ENCODE assay signal across 18 cellular contexts in the genomic region with DNA sequence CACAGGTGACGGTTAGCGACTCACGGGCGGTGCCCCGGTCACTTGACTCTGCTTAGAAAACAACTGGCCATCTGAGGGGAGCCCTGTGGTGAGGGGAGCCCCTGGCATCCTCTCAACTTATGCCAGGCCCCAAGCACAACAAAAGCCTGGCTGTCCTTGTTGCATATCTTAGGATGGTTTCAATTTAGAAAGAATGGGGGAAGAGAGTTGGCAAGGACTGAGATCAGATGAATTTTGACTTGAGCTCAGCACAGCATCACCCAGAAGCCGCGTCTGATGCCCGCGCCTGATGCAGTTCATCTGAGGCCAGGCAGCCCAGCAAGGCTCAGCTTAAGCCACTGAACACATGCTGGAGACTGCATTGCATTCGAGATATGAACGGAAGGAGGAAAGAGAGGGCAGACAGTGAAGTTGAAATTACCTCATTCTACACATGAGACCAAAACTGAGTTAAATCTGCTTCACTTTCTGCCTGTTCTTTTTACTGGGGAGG. TPM values are rescaled to one million over a fixed set of nuclear protein-coding genes. Genes with fewer than 3 reads are reported as not detected.
"Had no signal": no experiment of that assay in that cellular context is flagged by ENCODE, and none has a peak within 500 bp of the region (broad histone marks: within the 10 kb centered on the region; RNA-seq: fewer than 3 reads in every experiment).

No MANE protein-coding gene starts in this region.

- H3K9me3 Mint-ChIP-seq: mesothelial cell of epicardium; natural killer cell treated with Interleukin-12 subunit alpha and Interleukin-12 subunit beta and Interleukin-15 and Interleukin-18, amount 100 ng/mL, for 72 hours; neural progenitor cell; type B pancreatic cell had no signal

- H3K27me3 Mint-ChIP-seq: memory B cell had no signal

- H3K4me3 Mint-ChIP-seq: memory B cell; mesothelial cell of epicardium; natural killer cell treated with Interleukin-12 subunit alpha and Interleukin-12 subunit beta and Interleukin-15 and Interleukin-18, amount 100 ng/mL, for 72 hours; neural progenitor cell; type B pancreatic cell had no signal

- ATAC-seq: heart right ventricle; lower lobe of right lung; natural killer cell treated with Interleukin-12 subunit alpha and Interleukin-12 subunit beta and Interleukin-15 and Interleukin-18, amount 100 ng/mL, for 72 hours; right cardiac atrium had no signal

- H3K9me3 ChIP-seq: heart right ventricle, left ventricle myocardium inferior, lower lobe of right lung, ovary had no signal

- H3K27ac Mint-ChIP-seq: memory B cell; mesothelial cell of epicardium; natural killer cell treated with Interleukin-12 subunit alpha and Interleukin-12 subunit beta and Interleukin-15 and Interleukin-18, amount 100 ng/mL, for 72 hours; neural progenitor cell; progenitor cell of endocrine pancreas; type B pancreatic cell had no signal

- H3K36me3 Mint-ChIP-seq: memory B cell; mesothelial cell of epicardium; natural killer cell treated with Interleukin-12 subunit alpha and Interleukin-12 subunit beta and Interleukin-15 and Interleukin-18, amount 100 ng/mL, for 72 hours; neural progenitor cell; type B pancreatic cell had no signal

- H3K4me1 Mint-ChIP-seq: memory B cell, mesothelial cell of epicardium had no signal

- DNase-seq: effector CD8-positive, alpha-beta T cell; heart right ventricle; left ventricle myocardium inferior; lower lobe of right lung; nucleus accumbens; ovary; right cardiac atrium; stimulated activated CD4-positive, alpha-beta T cell treated with anti-CD3 and anti-CD28 coated beads, Interleukin-2, amount 100 ng/mL, for 48 hours; stimulated activated naive CD4-positive, alpha-beta T cell treated with Interleukin-2 at 50 U/mL for 16 hours had no signal

RNA-seq across cellular contexts. Expression of a gene that starts 36.8 kb away (rescaled TPM):
- total RNA-seq: glomerular endothelial cell; heart right ventricle; left ventricle myocardium inferior; lower lobe of right lung; mesothelial cell of epicardium; natural killer cell treated with Interleukin-12 subunit alpha and Interleukin-12 subunit beta and Interleukin-15 and Interleukin-18, amount 100 ng/mL, for 72 hours; ovary; right cardiac atrium; smooth muscle cell had no signal
- polyA plus RNA-seq: fibroblast of lung, heart right ventricle had no signal
